ENCODE assay signal across 8 cellular contexts in genomic region chr5:133051547-133052316, GRCh38. TPM values are rescaled to one million over a fixed set of nuclear protein-coding genes. Genes with fewer than 3 reads are reported as not detected.
DNase-seq lines count a peak whose midpoint lies in the region; ATAC-seq, FAIRE-seq and TF ChIP-seq lines count a peak whose summit lies in the region.

TSS of gene HSPA4 (plus strand) at chr5:133052013. CDS start at chr5:133052251, 238 bp downstream.

- peaks cover 7 to 17% of the 10 kb centered on the region in 2 donors for H3K4me1 ChIP-seq in small intestine (ENCODE audit: control insufficient read depth in 2 of 2, insufficient read depth in 1 of 2, low read depth in 1 of 2, low read length in 1 of 2)

- WGBS in small intestine, 3 donors: 0 to 1% (median 0%) methylated on average over 67 to 68 of the region's 68 CpGs

- ATAC-seq in GM18907 (IDR thresholded peaks at IDR 0.05; ENCODE audit: unreplicated experiment): peak; percentile 85
- peak; percentile 76 for ATAC-seq in HG03159 (IDR thresholded peaks at IDR 0.05; ENCODE audit: unreplicated experiment)

- H3K27ac ChIP-seq in small intestine (ENCODE audit: low read depth in 1 of 2, low read length in 1 of 2): peak within 1 kb of the TSS; percentile 99 to 100

- H3K9me3 ChIP-seq in small intestine (ENCODE audit: control insufficient read depth, low read depth): no peaks in the 10 kb centered on the region

- H3K36me3 ChIP-seq in bronchial epithelial cell (ENCODE audit: control insufficient read depth, insufficient read depth, low read length) (peaks cover 1% of the 10 kb centered on the region), small intestine (ENCODE audit: control insufficient read depth in 2 of 2, insufficient read depth in 2 of 2, low read length in 2 of 2) (no peaks in the 10 kb centered on the region)

- peak; percentile 86 for DNase-seq in AG04449 (ENCODE audit: low read depth, low spot score)
- DNase-seq in NCI-H2227 treated with DMSO at 0.1 percent for 48 hours (lab: John Stamatoyannopoulos, UW): peak; percentile 91
- DNase-seq in bronchial epithelial cell (ENCODE audit: low read depth): peak; percentile 95
- DNase-seq in iPS-NIHi11 (ENCODE audit: low spot score): peak; percentile 97
- peak; percentile 98 for DNase-seq in small intestine

- CTCF ChIA-PET in AG04449 (lab: Yijun Ruan, JAX): interaction anchor here (0.6 to 0.8 kb wide), 2 partner anchors 11 to 232 kb away, joined by 3 read pairs; no protein-coding TSS in a partner anchor

- FAIRE-seq in bronchial epithelial cell (lab: Jason Lieb, UNC): no peak
- no peak for FAIRE-seq in small intestine (lab: Jason Lieb, UNC)

- H3K4me3 ChIP-seq in AG04449 (ENCODE audit: low read depth, low read length): peak within 1 kb of the TSS; percentile 97
- peak within 1 kb of the TSS; percentile 98 for H3K4me3 ChIP-seq in WI38 (ENCODE audit: low read depth, low read length)
- peak within 1 kb of the TSS; percentile 82 for H3K4me3 ChIP-seq in bronchial epithelial cell (ENCODE audit: low read depth, low read length)
- H3K4me3 ChIP-seq in small intestine (ENCODE audit: low read depth in 1 of 2, low read length in 2 of 2): peak within 1 kb of the TSS; percentile 77 to 92

- POLR2A ChIA-PET in AG04449 (lab: Yijun Ruan, JAX): interaction anchor here (0.5 to 1.8 kb wide), 7 partner anchors 13 to 89 kb away, joined by 3 to 5 read pairs (median 4); partner anchors contain the start of genes AFF4 and ZCCHC10

- H3K27me3 ChIP-seq in bronchial epithelial cell (ENCODE audit: control insufficient read depth, insufficient read depth, low read length): no peaks in the 10 kb centered on the region
- H3K27me3 ChIP-seq in small intestine (ENCODE audit: control insufficient read depth in 2 of 2, insufficient read depth in 2 of 2, low read length in 2 of 2): no peaks in the 10 kb centered on the region

- no peak for TF ChIP-seq CTCF in AG04449 (IDR thresholded peaks at IDR 0.05; ENCODE audit: insufficient read depth, low read length, missing control alignments)
- TF ChIP-seq CTCF in WI38 (IDR thresholded peaks at IDR 0.05; ENCODE audit: low read depth, low read length): no peak
- TF ChIP-seq CTCF in bronchial epithelial cell (IDR thresholded peaks at IDR 0.05; ENCODE audit: insufficient read depth, low read length, severe bottlenecking): no peak

RNA-seq across cellular contexts. Expression of gene HSPA4, which starts in this region (rescaled TPM):
- 122 and 142 TPM in 2 replicates for total RNA-seq in bronchial epithelial cell
- 10 to 100 TPM; 30.9 to 44.7 (median 37.6) TPM for polyA plus RNA-seq in small intestine

Comparison
In these comparisons a context has a peak if more than half of its experiments do, and no peak if none do; other contexts are left out.
1. Peak in every context shown above with its lines: DNase-seq, ATAC-seq, H3K4me3 ChIP-seq and H3K27ac ChIP-seq.